Comparison of ENCODE assay signal across 8 cellular contexts in genomic region chr15:28454751-28455209, GRCh38.
A peak's percentile ranks its signal among the peaks of the same experiment; 100 is the strongest.
DNase-seq lines count a peak whose midpoint lies in the region; ATAC-seq and TF ChIP-seq lines count a peak whose summit lies in the region.
"Not testable (repeated sequence)": the region's sequence is repeated elsewhere in the genome, so short reads cannot be mapped to it uniquely, and the experiment has no call there.

No MANE protein-coding gene starts in this region.

- not testable (repeated sequence) for H3K9ac ChIP-seq in HUES64 (ENCODE audit: low read depth, low read length); neural progenitor cell

- not testable (repeated sequence) for TF ChIP-seq CTCF in astrocyte of the spinal cord (IDR thresholded peaks at IDR 0.05; ENCODE audit: low read depth, low read length); epithelial cell of proximal tubule (conservative IDR thresholded peaks at IDR 0.05; ENCODE audit: low read depth, low read length); kidney epithelial cell (IDR thresholded peaks at IDR 0.05; ENCODE audit: insufficient read depth, low read length, poor library complexity, severe bottlenecking); neural progenitor cell (IDR thresholded peaks at IDR 0.05); spleen (IDR thresholded peaks at IDR 0.05 in 8 of 11, conservative IDR thresholded peaks at IDR 0.05 in 3 of 11)

- peak overlapping the region; percentile 4 for H2AFZ ChIP-seq in ACC112 (ENCODE audit: low read length, unreplicated experiment)
- H2AFZ ChIP-seq in neural progenitor cell (replicated peaks), result not testable (repeated sequence)

- 10% methylated on average over 28 of the region's 42 CpGs for WGBS in HUES64
- 0 to 10% (median 6%) methylated on average over 5 to 40 of the region's 42 CpGs for WGBS in spleen, 5 donors

- not testable (repeated sequence) for H3F3A ChIP-seq in neural progenitor cell (ENCODE audit: low read depth)

- not testable (repeated sequence) for H3K9me3 Mint-ChIP-seq in neural progenitor cell

- not testable (repeated sequence) for H3K27ac ChIP-seq in ACC112 (ENCODE audit: low read depth, low read length); HUES64 (ENCODE audit: low read depth, low read length); neural progenitor cell; spleen

- peaks cover 10% of the 10 kb centered on the region for H3K27me3 Mint-ChIP-seq in neural progenitor cell (ENCODE audit: insufficient read depth, low read depth)

- H3K4me2 ChIP-seq in neural progenitor cell, result peak overlapping the region; percentile 62

- H3K4me3 ChIP-seq in ACC112 (ENCODE audit: low read depth, low read length) (peak overlapping the region; percentile 69), HUES64 (ENCODE audit: low read length) (peak overlapping the region; percentile 49), astrocyte of the spinal cord (ENCODE audit: low read depth, low read length) (peak overlapping the region; percentile 13), epithelial cell of proximal tubule (ENCODE audit: low read depth, low read length) (peak overlapping the region; percentile 45), kidney epithelial cell (ENCODE audit: low read depth, low read length) (peak overlapping the region; percentile 35), neural progenitor cell (peak overlapping the region; percentile 40), spleen (peak overlapping the region in 2 of 8 donors; percentile 13 to 27)

- H3K36me3 ChIP-seq in ACC112 (ENCODE audit: insufficient read depth, low read length); HUES64 (ENCODE audit: insufficient read depth, low read length); kidney epithelial cell (ENCODE audit: control insufficient read depth, insufficient read depth, low read length); neural progenitor cell; spleen: not testable (repeated sequence)

- H3K79me2 ChIP-seq in ACC112 (ENCODE audit: control insufficient read depth, insufficient read depth, low read length, unreplicated experiment); neural progenitor cell (ENCODE audit: low read depth): not testable (repeated sequence)

- DNase-seq in astrocyte of the spinal cord (ENCODE audit: low read depth, low spot score); epithelial cell of proximal tubule (ENCODE audit: low read depth); kidney epithelial cell (ENCODE audit: low read depth): not testable (repeated sequence)
- DNase-seq in left ventricle myocardium superior (peak; percentile 28), neural progenitor cell (ENCODE audit: low spot score) (peak; percentile 14), spleen (peak; percentile 42)

- intact Hi-C loops in left ventricle myocardium superior (cut with micrococcal nuclease); spleen (cut with DNase I; ENCODE audit: low total_unique reads): not testable (repeated sequence)

- not testable (repeated sequence) for H3K27me3 ChIP-seq in ACC112 (ENCODE audit: insufficient read depth, low read length); kidney epithelial cell (ENCODE audit: control insufficient read depth, insufficient read depth, low read length)
- H3K27me3 ChIP-seq in HUES64 (ENCODE audit: insufficient read depth, low read length) (peaks cover 14% of the 10 kb centered on the region), neural progenitor cell (peaks cover 24% of the 10 kb centered on the region), spleen (replicated peaks in 1 of 7) (peaks cover 0 to 40% (median 18%) of the 10 kb centered on the region in 7 donors)

- not testable (repeated sequence) for H3K36me3 Mint-ChIP-seq in neural progenitor cell

- TF ChIP-seq POLR2A in spleen (IDR thresholded peaks at IDR 0.05), result not testable (repeated sequence)

- not testable (repeated sequence) for ATAC-seq in left ventricle myocardium superior

- H3K27ac Mint-ChIP-seq in neural progenitor cell, result not testable (repeated sequence)

- H3K4me1 Mint-ChIP-seq in neural progenitor cell, result peaks cover 10% of the 10 kb centered on the region

- H3K4me1 ChIP-seq in ACC112 (ENCODE audit: control insufficient read depth, insufficient read depth, low read length, unreplicated experiment); HUES64 (ENCODE audit: insufficient read depth, low read length); neural progenitor cell; spleen: not testable (repeated sequence)

- in situ Hi-C loops in astrocyte of the spinal cord (cut with HindIII; ENCODE audit: low sequenced_read_pairs), result not testable (repeated sequence)

- not testable (repeated sequence) for H4K20me1 ChIP-seq in neural progenitor cell (ENCODE audit: low read depth)

- H3K4me3 Mint-ChIP-seq in neural progenitor cell, result not testable (repeated sequence)

- not testable (repeated sequence) for H3K9me3 ChIP-seq in HUES64 (ENCODE audit: insufficient read depth, low read depth, low read length); neural progenitor cell (ENCODE audit: low read depth); spleen
